Comparison of ENCODE assay signal across 1 cellular context in genomic region chrX:20995829-20996228, GRCh38.
TF ChIP-seq lines count a peak whose summit lies in the region.

No MANE protein-coding gene starts in this region.

TF ChIP-seq in H1, 55 proteins besides CTCF, POLR2A, EP300 and RAD21:
- TF ChIP-seq CHD7 (IDR thresholded peaks at IDR 0.05; ENCODE audit: insufficient replicate concordance, low read length) (peak; percentile 49), ATF2 (IDR thresholded peaks at IDR 0.05; ENCODE audit: low read length) (no peak), KDM1A (IDR thresholded peaks at IDR 0.05; ENCODE audit: borderline replicate concordance, low read length) (no peak)
